In genomic region chr15:44319385-44319784, GRCh38 we compare ENCODE assay signal across 13 cellular contexts. TPM values are rescaled to one million over a fixed set of nuclear protein-coding genes. Genes with fewer than 3 reads are reported as not detected.
DNase-seq lines count a peak whose midpoint lies in the region; ATAC-seq, FAIRE-seq and TF ChIP-seq lines count a peak whose summit lies in the region.
"Had no signal": no experiment of that assay in that cellular context is flagged by ENCODE, and none has a peak within 500 bp of the region (broad histone marks: within the 10 kb centered on the region; RNA-seq: fewer than 3 reads in every experiment).

No MANE protein-coding gene starts in this region.

- CTCF ChIA-PET in activated B cell treated with CpG ODN at 0.5 μM for 24 hours (lab: Charles Lee): interaction anchor here (0.7 to 2.3 kb wide), 6 partner anchors 9 to 98 kb away, joined by 3 to 8 read pairs (median 4); no protein-coding TSS in a partner anchor
- CTCF ChIA-PET in CD8-positive, alpha-beta T cell (lab: Charles Lee): no interaction called here

- H3K4me3 Mint-ChIP-seq in activated B cell treated with CpG ODN at 0.5 μM for 24 hours: no peak overlapping the region
- H3K4me3 Mint-ChIP-seq in CD8-positive, alpha-beta T cell: no peak overlapping the region
- H3K4me3 Mint-ChIP-seq: activated T-helper 1 cell treated with anti-CD3 and anti-CD28 coated beads, Interleukin-12 subunit alpha, Interleukin-12 subunit beta, Interleukin-2, Interleukin-4 antibody, amounts not matched to agents 30 ng/mL and 10 ng/mL and 1 ng/mL, durations not matched to agents 14 hours and 24 hours and 36 hours; nephron progenitor cell; T-cell had no signal

- peak; percentile 92 for FAIRE-seq in GM12892 (lab: Jason Lieb, UNC)

- peaks cover 30% of the 10 kb centered on the region for H3K4me1 Mint-ChIP-seq in activated B cell treated with CpG ODN at 0.5 μM for 24 hours
- H3K4me1 Mint-ChIP-seq in CD8-positive, alpha-beta T cell (ENCODE audit: low read depth): peaks cover 19% of the 10 kb centered on the region
- H3K4me1 Mint-ChIP-seq: nephron progenitor cell had no signal

- no peak for DNase-seq in GM12892 (ENCODE audit: insufficient read length)
- no peak for DNase-seq in activated B cell treated with CpG ODN at 0.5 μM for 24 hours
- DNase-seq in CD8-positive, alpha-beta T cell: no peak
- DNase-seq in Right ventricle myocardium inferior (ENCODE audit: missing footprints): no peak
- no peak for DNase-seq in NCI-H146 treated with DMSO at 0.1 percent for 48 hours (lab: John Stamatoyannopoulos, UW; ENCODE audit: unreplicated experiment)
- DNase-seq in H7: no peak
- DNase-seq: NCI-H2029 treated with DMSO at 0.1 percent for 48 hours, nephron progenitor cell had no signal

- TF ChIP-seq POLR2A in GM12892 (IDR thresholded peaks at IDR 0.05; ENCODE audit: low read depth, low read length): no peak

- no peaks in the 10 kb centered on the region for H3K36me3 ChIP-seq in CD8-positive, alpha-beta T cell (ENCODE audit: insufficient read depth, low read length)
- H3K36me3 ChIP-seq in H7 (replicated peaks; ENCODE audit: control insufficient read depth, insufficient read depth, low read length): no peaks in the 10 kb centered on the region
- H3K36me3 ChIP-seq: tibial nerve had no signal

- no peaks in the 10 kb centered on the region for H3K27me3 Mint-ChIP-seq in activated B cell treated with CpG ODN at 0.5 μM for 24 hours
- H3K27me3 Mint-ChIP-seq in CD8-positive, alpha-beta T cell (ENCODE audit: low read depth): no peaks in the 10 kb centered on the region
- H3K27me3 Mint-ChIP-seq: T-cell had no signal

- peaks cover 6% of the 10 kb centered on the region for H3K36me3 Mint-ChIP-seq in activated B cell treated with CpG ODN at 0.5 μM for 24 hours (ENCODE audit: low read depth)
- H3K36me3 Mint-ChIP-seq in CD8-positive, alpha-beta T cell: peaks cover 5% of the 10 kb centered on the region

- H3K9me3 Mint-ChIP-seq in activated B cell treated with CpG ODN at 0.5 μM for 24 hours: no peaks in the 10 kb centered on the region
- H3K9me3 Mint-ChIP-seq in CD8-positive, alpha-beta T cell: no peaks in the 10 kb centered on the region
- H3K9me3 Mint-ChIP-seq: activated T-helper 1 cell treated with anti-CD3 and anti-CD28 coated beads, Interleukin-12 subunit alpha, Interleukin-12 subunit beta, Interleukin-2, Interleukin-4 antibody, amounts not matched to agents 30 ng/mL and 10 ng/mL and 1 ng/mL, durations not matched to agents 14 hours and 24 hours and 36 hours; nephron progenitor cell; T-cell had no signal

- intact Hi-C loops in activated B cell treated with CpG ODN at 0.5 μM for 24 hours (cut with micrococcal nuclease): loop anchor here (1.0 to 10.0 kb wide), 4 partner anchors 11 to 417 kb away; no protein-coding TSS in a partner anchor
- intact Hi-C loops in CD8-positive, alpha-beta T cell (cut with DNase I, micrococcal nuclease): no loop called here
- intact Hi-C loops in Right ventricle myocardium inferior (cut with DNase I): no loop called here

- no peaks in the 10 kb centered on the region for H3K9me3 ChIP-seq in CD8-positive, alpha-beta T cell (ENCODE audit: low read length)
- H3K9me3 ChIP-seq: tibial nerve had no signal

- H3K27ac ChIP-seq in CD8-positive, alpha-beta T cell (ENCODE audit: low read depth, low read length): no peak overlapping the region
- H3K27ac ChIP-seq: tibial nerve had no signal

- POLR2A ChIA-PET in activated B cell treated with CpG ODN at 0.5 μM for 24 hours (lab: Charles Lee): interaction anchor here (0.7 kb wide), 1 partner anchor 1240 kb away, joined by 3 read pairs; no protein-coding TSS in a partner anchor
- POLR2A ChIA-PET in CD8-positive, alpha-beta T cell (lab: Charles Lee): no interaction called here

- no peak overlapping the region for H3K4me3 ChIP-seq in CD8-positive, alpha-beta T cell (ENCODE audit: low read depth, low read length)
- H3K4me3 ChIP-seq in H7 (ENCODE audit: insufficient read depth, low read depth, low read length): no peak overlapping the region
- H3K4me3 ChIP-seq: tibial nerve had no signal

- ATAC-seq in GM19468 (IDR thresholded peaks at IDR 0.05; ENCODE audit: extremely low read depth, unreplicated experiment) (peak; percentile 77), HG03103 (IDR thresholded peaks at IDR 0.05; ENCODE audit: low read depth, unreplicated experiment) (peak; percentile 69), activated B cell treated with CpG ODN at 0.5 μM for 24 hours (ENCODE audit: low read depth) (peak; percentile 77), Right ventricle myocardium inferior (no peak)
- ATAC-seq in CD8-positive, alpha-beta T cell: no peak

- H3K4me1 ChIP-seq in CD8-positive, alpha-beta T cell (ENCODE audit: insufficient read depth, low read length): no peaks in the 10 kb centered on the region

- peak overlapping the region; percentile 47 for H3K27ac Mint-ChIP-seq in activated B cell treated with CpG ODN at 0.5 μM for 24 hours
- H3K27ac Mint-ChIP-seq in CD8-positive, alpha-beta T cell: no peak overlapping the region
- H3K27ac Mint-ChIP-seq: activated T-helper 1 cell treated with anti-CD3 and anti-CD28 coated beads, Interleukin-12 subunit alpha, Interleukin-12 subunit beta, Interleukin-2, Interleukin-4 antibody, amounts not matched to agents 30 ng/mL and 10 ng/mL and 1 ng/mL, durations not matched to agents 14 hours and 24 hours and 36 hours; nephron progenitor cell had no signal

- TF ChIP-seq CTCF in activated B cell treated with CpG ODN at 0.5 μM for 24 hours (IDR thresholded peaks at IDR 0.05): no peak
- TF ChIP-seq CTCF in CD8-positive, alpha-beta T cell (IDR thresholded peaks at IDR 0.05): no peak

- H3K27me3 ChIP-seq in CD8-positive, alpha-beta T cell (ENCODE audit: insufficient read depth, low read length): no peaks in the 10 kb centered on the region
- no peaks in the 10 kb centered on the region for H3K27me3 ChIP-seq in H7 (ENCODE audit: control insufficient read depth, insufficient read depth, low read length)
- H3K27me3 ChIP-seq: tibial nerve had no signal

RNA-seq across cellular contexts. Expression of gene GOLM2, which starts 30.9 kb away (rescaled TPM):
- 30.4 TPM for polyA plus RNA-seq in GM12892 (2012; ENCODE audit: missing spikeins)
- 46.9 and 55.0 TPM in 2 replicates for total RNA-seq in activated B cell treated with CpG ODN at 0.5 μM for 24 hours
- total RNA-seq in CD8-positive, alpha-beta T cell: 10 to 100 TPM; 31.4 to 31.8 TPM
- total RNA-seq in Right ventricle myocardium inferior: 31.1 TPM
- total RNA-seq in H7 (2014; rRNA removed; shearing (Covaris generic)): 34.5 and 48.8 TPM in 2 replicates

Comparison
In these comparisons a context has a peak if more than half of its experiments do, and no peak if none do; other contexts are left out.
1. ATAC-seq: peak in GM19468 (single experiment), HG03103 (single experiment) and activated B cell treated with CpG ODN at 0.5 μM for 24 hours (single experiment); none in CD8-positive, alpha-beta T cell (single experiment) and Right ventricle myocardium inferior (single experiment).